Comparison of ENCODE assay signal across 13 cellular contexts in genomic region chr1:12204140-12204539, GRCh38. TPM values are rescaled to one million over a fixed set of nuclear protein-coding genes. Genes with fewer than 3 reads are reported as not detected.
A peak's percentile ranks its signal among the peaks of the same experiment; 100 is the strongest.
DNase-seq lines count a peak whose midpoint lies in the region; ATAC-seq and TF ChIP-seq lines count a peak whose summit lies in the region.
"Had no signal": no experiment of that assay in that cellular context is flagged by ENCODE, and none has a peak within 500 bp of the region (broad histone marks: within the 10 kb centered on the region; RNA-seq: fewer than 3 reads in every experiment).

No MANE protein-coding gene starts in this region.

- intact Hi-C loops in Calu3 (cut with micrococcal nuclease; ENCODE audit: unreplicated experiment) = no loop called here

- no peaks in the 10 kb centered on the region for H3K27me3 Mint-ChIP-seq in activated CD8-positive, alpha-beta memory T cell treated with anti-CD3 and anti-CD28 coated beads, Interleukin-2, amount 10 ng/mL, durations not matched to agents 7 days and 5 days
- H3K27me3 Mint-ChIP-seq in Calu3 (ENCODE audit: unreplicated experiment) = peaks cover 13% of the 10 kb centered on the region

- H3K36me3 Mint-ChIP-seq in activated CD8-positive, alpha-beta memory T cell treated with anti-CD3 and anti-CD28 coated beads, Interleukin-2, amount 10 ng/mL, durations not matched to agents 7 days and 5 days = peaks cover 45% of the 10 kb centered on the region
- H3K36me3 Mint-ChIP-seq in Calu3 (ENCODE audit: insufficient read depth, unreplicated experiment) = no peaks in the 10 kb centered on the region

- no TSS peak for BruUV-seq in Calu3 (replicated peaks; lab: Mats Ljungman, UMichigan)

- no peak overlapping the region for H3K4me3 Mint-ChIP-seq in activated CD8-positive, alpha-beta memory T cell treated with anti-CD3 and anti-CD28 coated beads, Interleukin-2, amount 10 ng/mL, durations not matched to agents 7 days and 5 days
- no peak overlapping the region for H3K4me3 Mint-ChIP-seq in Calu3 (ENCODE audit: low read depth, unreplicated experiment)

- no peaks in the 10 kb centered on the region for H3K9me3 Mint-ChIP-seq in activated CD8-positive, alpha-beta memory T cell treated with anti-CD3 and anti-CD28 coated beads, Interleukin-2, amount 10 ng/mL, durations not matched to agents 7 days and 5 days (ENCODE audit: low read depth)
- H3K9me3 Mint-ChIP-seq in Calu3 (ENCODE audit: low read depth, unreplicated experiment) = no peaks in the 10 kb centered on the region

- H3K4me1 Mint-ChIP-seq in activated CD8-positive, alpha-beta memory T cell treated with anti-CD3 and anti-CD28 coated beads, Interleukin-2, amount 10 ng/mL, durations not matched to agents 7 days and 5 days = peaks cover 65% of the 10 kb centered on the region
- no peaks in the 10 kb centered on the region for H3K4me1 Mint-ChIP-seq in Calu3 (ENCODE audit: low read depth, unreplicated experiment)

- DNase-seq in H7 (peak; percentile 74), germinal center (ENCODE audit: low spot score) (peak; percentile 42), Calu3 (no peak), cerebellar nuclear complex (lab: John Stamatoyannopoulos, UW) (no peak), GOT3 (lab: John Stamatoyannopoulos, UW) (no peak)
- DNase-seq in activated CD8-positive, alpha-beta memory T cell treated with anti-CD3 and anti-CD28 coated beads, Interleukin-2, amount 10 ng/mL, durations not matched to agents 7 days and 5 days = peak; percentile 62
- DNase-seq in stimulated activated CD8-positive, alpha-beta memory T cell treated with anti-CD3 and anti-CD28 coated beads, Interleukin-2, amount 100 ng/mL, for 48 hours (ENCODE audit: low read depth in 2 of 2) = peak; percentile 60 to 65
- DNase-seq: left ventricle myocardium superior, NCI-H1092 had no signal

- no peak overlapping the region for H3K4me3 ChIP-seq in H7 (ENCODE audit: insufficient read depth, low read depth, low read length)
- H3K4me3 ChIP-seq: cardiac muscle cell, HAP-1 had no signal

- H3K27ac Mint-ChIP-seq in activated CD8-positive, alpha-beta memory T cell treated with anti-CD3 and anti-CD28 coated beads, Interleukin-2, amount 10 ng/mL, durations not matched to agents 7 days and 5 days = peak overlapping the region; percentile 74
- no peak overlapping the region for H3K27ac Mint-ChIP-seq in Calu3 (ENCODE audit: unreplicated experiment)

- peak; percentile 38 for ATAC-seq in activated CD8-positive, alpha-beta memory T cell treated with anti-CD3 and anti-CD28 coated beads, Interleukin-2, amount 10 ng/mL, durations not matched to agents 7 days and 5 days
- no peak for ATAC-seq in HG03159 (IDR thresholded peaks at IDR 0.05; ENCODE audit: unreplicated experiment)
- ATAC-seq: left ventricle myocardium superior, right cardiac atrium had no signal

- H3K36me3 ChIP-seq in H7 (replicated peaks; ENCODE audit: control insufficient read depth, insufficient read depth, low read length) = no peaks in the 10 kb centered on the region
- H3K36me3 ChIP-seq: cardiac muscle cell, HAP-1 had no signal

- CTCF ChIA-PET in activated CD8-positive, alpha-beta memory T cell treated with anti-CD3 and anti-CD28 coated beads, Interleukin-2, amount 10 ng/mL, durations not matched to agents 7 days and 5 days (lab: Charles Lee) = interaction anchor here (16.4 kb wide), 1 partner anchor 82 kb away, joined by 296 read pairs; no protein-coding TSS in a partner anchor
- CTCF ChIA-PET in Calu3 (lab: Charles Lee) = no interaction called here

- no peaks in the 10 kb centered on the region for H3K27me3 ChIP-seq in H7 (ENCODE audit: control insufficient read depth, insufficient read depth, low read length)
- H3K27me3 ChIP-seq: cardiac muscle cell had no signal

- TF ChIP-seq CTCF in Calu3 (IDR thresholded peaks at IDR 0.05; ENCODE audit: unreplicated experiment) = no peak

RNA-seq across cellular contexts. Expression of gene VPS13D, which starts 25.7 kb away (rescaled TPM):
- total RNA-seq in H7 (2014; rRNA removed; shearing (Covaris generic)) = 13.1 and 23.7 TPM in 2 replicates
- total RNA-seq in activated CD8-positive, alpha-beta memory T cell treated with anti-CD3 and anti-CD28 coated beads, Interleukin-2, amount 10 ng/mL, durations not matched to agents 7 days and 5 days = 10 to 100 TPM; 34.6 to 38.3 TPM
- 30.6 and 33.1 TPM in 2 replicates for total RNA-seq in Calu3 (2022)

RNA-seq across cellular contexts. Expression of gene TNFRSF1B, which starts 37.3 kb away (rescaled TPM):
- 1.3 and 2.4 TPM in 2 replicates for total RNA-seq in H7 (2014; rRNA removed; shearing (Covaris generic))
- total RNA-seq in activated CD8-positive, alpha-beta memory T cell treated with anti-CD3 and anti-CD28 coated beads, Interleukin-2, amount 10 ng/mL, durations not matched to agents 7 days and 5 days = 100 to 1,000 TPM; 294 to 370 TPM
- total RNA-seq in Calu3 (2022) = 1.3 and 2.9 TPM in 2 replicates

Comparison
In these comparisons a context has a peak if more than half of its experiments do, and no peak if none do; other contexts are left out.
1. DNase-seq: peak in H7 (single experiment), activated CD8-positive, alpha-beta memory T cell treated with anti-CD3 and anti-CD28 coated beads, Interleukin-2, amount 10 ng/mL, durations not matched to agents 7 days and 5 days (single experiment), germinal center (single experiment) and stimulated activated CD8-positive, alpha-beta memory T cell treated with anti-CD3 and anti-CD28 coated beads, Interleukin-2, amount 100 ng/mL, for 48 hours (2 of 2); none in Calu3 (single experiment), cerebellar nuclear complex (0 of 2) and GOT3 (single experiment).
2. RNA of gene TNFRSF1B, which starts 37.3 kb away (total RNA-seq): 294 to 370 TPM in activated CD8-positive, alpha-beta memory T cell treated with anti-CD3 and anti-CD28 coated beads, Interleukin-2, amount 10 ng/mL, durations not matched to agents 7 days and 5 days; 1.3 to 2.4 TPM in H7 and 1.3 to 2.9 TPM in Calu3; every median in the first group is over 10 times any median in the second.